1 cellular context compared by ENCODE assay signal in the genomic region with DNA sequence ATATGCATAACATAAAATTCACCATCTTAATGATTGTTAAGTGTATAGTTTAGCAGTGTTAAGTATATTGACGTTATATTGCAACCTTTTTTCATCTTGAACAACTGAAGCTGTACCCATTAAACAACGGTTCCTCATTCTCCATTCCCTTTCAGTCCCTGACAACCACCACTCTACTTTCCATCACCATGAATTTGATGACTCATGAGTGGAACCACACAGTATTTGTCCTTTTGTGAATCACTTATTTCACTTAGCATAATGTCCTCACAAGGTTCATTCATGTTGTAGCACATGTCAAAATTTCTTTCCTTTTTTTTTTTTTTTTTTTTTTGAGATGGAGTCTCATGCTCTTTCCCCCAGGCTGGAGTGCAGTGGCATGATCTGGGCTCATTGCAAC.
TF ChIP-seq lines count a peak whose summit lies in the region.

No MANE protein-coding gene starts in this region.

TF ChIP-seq in K562, 482 proteins besides CTCF, POLR2A, EP300 and RAD21:
- TF ChIP-seq JUNB (CRISPR knock-in tag; conservative IDR thresholded peaks at IDR 0.05) (peak; percentile 71; the same call in 1 of the 2 replicates), EHMT2 (IDR thresholded peaks at IDR 0.05) (peak; percentile 82), FOS (IDR thresholded peaks at IDR 0.05; ENCODE audit: extremely low read depth, insufficient read length) (peak; percentile 27), CHD4 (IDR thresholded peaks at IDR 0.05; ENCODE audit: insufficient read depth, insufficient replicate concordance, low read depth, low read length, poor library complexity, severe bottlenecking) (no peak), ADNP (tag; IDR thresholded peaks at IDR 0.05) (0 out of 2 replicates have a peak, but pooled peaks have one; percentile 23), NFATC3 (IDR thresholded peaks at IDR 0.05) (peak; percentile 49; the same call in 1 of the 2 replicates), MAFG (tag; conservative IDR thresholded peaks at IDR 0.05) (peak; percentile 84), FIP1L1 (IDR thresholded peaks at IDR 0.05; ENCODE audit: low read depth, low read length, poor library complexity, severe bottlenecking) (no peak), HNRNPL (IDR thresholded peaks at IDR 0.05; ENCODE audit: low read depth, low read length) (no peak), HDGF (IDR thresholded peaks at IDR 0.05) (no peak), C11orf30 (IDR thresholded peaks at IDR 0.05; ENCODE audit: low read depth) (peak; percentile 92), MEIS2 (IDR thresholded peaks at IDR 0.05; ENCODE audit: partially characterized antibody) (peak; percentile 30), GTF2B (IDR thresholded peaks at IDR 0.05; ENCODE audit: extremely low read depth, insufficient read length) (no peak), MAFK (IDR thresholded peaks at IDR 0.05; ENCODE audit: low read length) (peak; percentile 72; the same call in 1 of the 2 replicates), SMARCE1 (IDR thresholded peaks at IDR 0.05) (peak; percentile 66; the same call in 1 of the 2 replicates), MAFF (IDR thresholded peaks at IDR 0.05; ENCODE audit: low read length) (peak; percentile 60; the same call in 1 of the 2 replicates), ZNF592 (IDR thresholded peaks at IDR 0.05) (peak; percentile 14; the same call in 1 of the 2 replicates), SMARCA4 (IDR thresholded peaks at IDR 0.05) (peak; percentile 55), ZNF316 (IDR thresholded peaks at IDR 0.05) (peak; percentile 95), ZNF717 (CRISPR knock-in tag; IDR thresholded peaks at IDR 0.05) (no peak), DPF2 (IDR thresholded peaks at IDR 0.05) (peak; percentile 46; the same call in 1 of the 2 replicates), ZNF384 (IDR thresholded peaks at IDR 0.05; ENCODE audit: low read depth, low read length) (no peak), JUN (IDR thresholded peaks at IDR 0.05; ENCODE audit: borderline replicate concordance, low read depth, low read length) (peak; percentile 71), JUN (CRISPR knock-in tag; IDR thresholded peaks at IDR 0.05; ENCODE audit: borderline replicate concordance) (no peak), RBM17 (IDR thresholded peaks at IDR 0.05; ENCODE audit: borderline replicate concordance, low read depth, low read length) (no peak), NFE2 (IDR thresholded peaks at IDR 0.05; ENCODE audit: low read depth) (peak; percentile 83), FOXA3 (CRISPR knock-in tag; conservative IDR thresholded peaks at IDR 0.05 in 1 of 2, IDR thresholded peaks at IDR 0.05 in 1 of 2) (no peak), ZNF24 (IDR thresholded peaks at IDR 0.05) (peak; percentile 34; the same call in 1 of the 2 replicates), ARID1B (IDR thresholded peaks at IDR 0.05) (peak; percentile 60), JUND (IDR thresholded peaks at IDR 0.05; ENCODE audit: borderline replicate concordance, low read depth, low read length) (peak; percentile 88), JUND (tag; IDR thresholded peaks at IDR 0.05; ENCODE audit: borderline replicate concordance, low read depth, low read length) (peak; percentile 88; the same call in 2 of the 3 replicates), RCOR1 (IDR thresholded peaks at IDR 0.05; ENCODE audit: borderline replicate concordance in 1 of 2, low read depth in 2 of 2, low read length in 2 of 2) (peak in 1 of 2 experiments; percentile 5; a peak in 1 of 4 replicates), ZFP1 (CRISPR knock-in tag; IDR thresholded peaks at IDR 0.05) (no peak), HDAC6 (IDR thresholded peaks at IDR 0.05; ENCODE audit: low read depth, low read length) (no peak), ZNF668 (CRISPR knock-in tag; IDR thresholded peaks at IDR 0.05) (no peak), ZNF445 (CRISPR knock-in tag; IDR thresholded peaks at IDR 0.05; ENCODE audit: low read depth) (no peak), FOSL1 (tag; conservative IDR thresholded peaks at IDR 0.05) (peak; percentile 89)
- TF ChIP-seq, protein P1, sequence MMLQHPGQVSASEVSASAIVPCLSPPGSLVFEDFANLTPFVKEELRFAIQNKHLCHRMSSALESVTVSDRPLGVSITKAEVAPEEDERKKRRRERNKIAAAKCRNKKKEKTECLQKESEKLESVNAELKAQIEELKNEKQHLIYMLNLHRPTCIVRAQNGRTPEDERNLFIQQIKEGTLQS (IDR thresholded peaks at IDR 0.05) = peak; percentile 86
- TF ChIP-seq, protein P1 (CRISPR knock-in tag; conservative IDR thresholded peaks at IDR 0.05) = no peak
- TF ChIP-seq, protein P2, sequence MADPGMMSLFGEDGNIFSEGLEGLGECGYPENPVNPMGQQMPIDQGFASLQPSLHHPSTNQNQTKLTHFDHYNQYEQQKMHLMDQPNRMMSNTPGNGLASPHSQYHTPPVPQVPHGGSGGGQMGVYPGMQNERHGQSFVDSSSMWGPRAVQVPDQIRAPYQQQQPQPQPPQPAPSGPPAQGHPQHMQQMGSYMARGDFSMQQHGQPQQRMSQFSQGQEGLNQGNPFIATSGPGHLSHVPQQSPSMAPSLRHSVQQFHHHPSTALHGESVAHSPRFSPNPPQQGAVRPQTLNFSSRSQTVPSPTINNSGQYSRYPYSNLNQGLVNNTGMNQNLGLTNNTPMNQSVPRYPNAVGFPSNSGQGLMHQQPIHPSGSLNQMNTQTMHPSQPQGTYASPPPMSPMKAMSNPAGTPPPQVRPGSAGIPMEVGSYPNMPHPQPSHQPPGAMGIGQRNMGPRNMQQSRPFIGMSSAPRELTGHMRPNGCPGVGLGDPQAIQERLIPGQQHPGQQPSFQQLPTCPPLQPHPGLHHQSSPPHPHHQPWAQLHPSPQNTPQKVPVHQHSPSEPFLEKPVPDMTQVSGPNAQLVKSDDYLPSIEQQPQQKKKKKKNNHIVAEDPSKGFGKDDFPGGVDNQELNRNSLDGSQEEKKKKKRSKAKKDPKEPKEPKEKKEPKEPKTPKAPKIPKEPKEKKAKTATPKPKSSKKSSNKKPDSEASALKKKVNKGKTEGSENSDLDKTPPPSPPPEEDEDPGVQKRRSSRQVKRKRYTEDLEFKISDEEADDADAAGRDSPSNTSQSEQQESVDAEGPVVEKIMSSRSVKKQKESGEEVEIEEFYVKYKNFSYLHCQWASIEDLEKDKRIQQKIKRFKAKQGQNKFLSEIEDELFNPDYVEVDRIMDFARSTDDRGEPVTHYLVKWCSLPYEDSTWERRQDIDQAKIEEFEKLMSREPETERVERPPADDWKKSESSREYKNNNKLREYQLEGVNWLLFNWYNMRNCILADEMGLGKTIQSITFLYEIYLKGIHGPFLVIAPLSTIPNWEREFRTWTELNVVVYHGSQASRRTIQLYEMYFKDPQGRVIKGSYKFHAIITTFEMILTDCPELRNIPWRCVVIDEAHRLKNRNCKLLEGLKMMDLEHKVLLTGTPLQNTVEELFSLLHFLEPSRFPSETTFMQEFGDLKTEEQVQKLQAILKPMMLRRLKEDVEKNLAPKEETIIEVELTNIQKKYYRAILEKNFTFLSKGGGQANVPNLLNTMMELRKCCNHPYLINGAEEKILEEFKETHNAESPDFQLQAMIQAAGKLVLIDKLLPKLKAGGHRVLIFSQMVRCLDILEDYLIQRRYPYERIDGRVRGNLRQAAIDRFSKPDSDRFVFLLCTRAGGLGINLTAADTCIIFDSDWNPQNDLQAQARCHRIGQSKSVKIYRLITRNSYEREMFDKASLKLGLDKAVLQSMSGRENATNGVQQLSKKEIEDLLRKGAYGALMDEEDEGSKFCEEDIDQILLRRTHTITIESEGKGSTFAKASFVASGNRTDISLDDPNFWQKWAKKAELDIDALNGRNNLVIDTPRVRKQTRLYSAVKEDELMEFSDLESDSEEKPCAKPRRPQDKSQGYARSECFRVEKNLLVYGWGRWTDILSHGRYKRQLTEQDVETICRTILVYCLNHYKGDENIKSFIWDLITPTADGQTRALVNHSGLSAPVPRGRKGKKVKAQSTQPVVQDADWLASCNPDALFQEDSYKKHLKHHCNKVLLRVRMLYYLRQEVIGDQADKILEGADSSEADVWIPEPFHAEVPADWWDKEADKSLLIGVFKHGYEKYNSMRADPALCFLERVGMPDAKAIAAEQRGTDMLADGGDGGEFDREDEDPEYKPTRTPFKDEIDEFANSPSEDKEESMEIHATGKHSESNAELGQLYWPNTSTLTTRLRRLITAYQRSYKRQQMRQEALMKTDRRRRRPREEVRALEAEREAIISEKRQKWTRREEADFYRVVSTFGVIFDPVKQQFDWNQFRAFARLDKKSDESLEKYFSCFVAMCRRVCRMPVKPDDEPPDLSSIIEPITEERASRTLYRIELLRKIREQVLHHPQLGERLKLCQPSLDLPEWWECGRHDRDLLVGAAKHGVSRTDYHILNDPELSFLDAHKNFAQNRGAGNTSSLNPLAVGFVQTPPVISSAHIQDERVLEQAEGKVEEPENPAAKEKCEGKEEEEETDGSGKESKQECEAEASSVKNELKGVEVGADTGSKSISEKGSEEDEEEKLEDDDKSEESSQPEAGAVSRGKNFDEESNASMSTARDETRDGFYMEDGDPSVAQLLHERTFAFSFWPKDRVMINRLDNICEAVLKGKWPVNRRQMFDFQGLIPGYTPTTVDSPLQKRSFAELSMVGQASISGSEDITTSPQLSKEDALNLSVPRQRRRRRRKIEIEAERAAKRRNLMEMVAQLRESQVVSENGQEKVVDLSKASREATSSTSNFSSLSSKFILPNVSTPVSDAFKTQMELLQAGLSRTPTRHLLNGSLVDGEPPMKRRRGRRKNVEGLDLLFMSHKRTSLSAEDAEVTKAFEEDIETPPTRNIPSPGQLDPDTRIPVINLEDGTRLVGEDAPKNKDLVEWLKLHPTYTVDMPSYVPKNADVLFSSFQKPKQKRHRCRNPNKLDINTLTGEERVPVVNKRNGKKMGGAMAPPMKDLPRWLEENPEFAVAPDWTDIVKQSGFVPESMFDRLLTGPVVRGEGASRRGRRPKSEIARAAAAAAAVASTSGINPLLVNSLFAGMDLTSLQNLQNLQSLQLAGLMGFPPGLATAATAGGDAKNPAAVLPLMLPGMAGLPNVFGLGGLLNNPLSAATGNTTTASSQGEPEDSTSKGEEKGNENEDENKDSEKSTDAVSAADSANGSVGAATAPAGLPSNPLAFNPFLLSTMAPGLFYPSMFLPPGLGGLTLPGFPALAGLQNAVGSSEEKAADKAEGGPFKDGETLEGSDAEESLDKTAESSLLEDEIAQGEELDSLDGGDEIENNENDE (IDR thresholded peaks at IDR 0.05; ENCODE audit: low read depth, low read length) = no peak
- TF ChIP-seq, protein P3, sequence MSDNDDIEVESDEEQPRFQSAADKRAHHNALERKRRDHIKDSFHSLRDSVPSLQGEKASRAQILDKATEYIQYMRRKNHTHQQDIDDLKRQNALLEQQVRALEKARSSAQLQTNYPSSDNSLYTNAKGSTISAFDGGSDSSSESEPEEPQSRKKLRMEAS (CRISPR knock-in tag; IDR thresholded peaks at IDR 0.05) = no peak
- TF ChIP-seq, protein P4, sequence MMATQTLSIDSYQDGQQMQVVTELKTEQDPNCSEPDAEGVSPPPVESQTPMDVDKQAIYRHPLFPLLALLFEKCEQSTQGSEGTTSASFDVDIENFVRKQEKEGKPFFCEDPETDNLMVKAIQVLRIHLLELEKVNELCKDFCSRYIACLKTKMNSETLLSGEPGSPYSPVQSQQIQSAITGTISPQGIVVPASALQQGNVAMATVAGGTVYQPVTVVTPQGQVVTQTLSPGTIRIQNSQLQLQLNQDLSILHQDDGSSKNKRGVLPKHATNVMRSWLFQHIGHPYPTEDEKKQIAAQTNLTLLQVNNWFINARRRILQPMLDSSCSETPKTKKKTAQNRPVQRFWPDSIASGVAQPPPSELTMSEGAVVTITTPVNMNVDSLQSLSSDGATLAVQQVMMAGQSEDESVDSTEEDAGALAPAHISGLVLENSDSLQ (IDR thresholded peaks at IDR 0.05) = peak; percentile 42; the same call in 1 of the 2 replicates
